Comparison of ENCODE assay signal across 31 cellular contexts in genomic region chr18:2444201-2444875, GRCh38.
A peak's percentile ranks its signal among the peaks of the same experiment; 100 is the strongest.
DNase-seq lines count a peak whose midpoint lies in the region; ATAC-seq, FAIRE-seq and TF ChIP-seq lines count a peak whose summit lies in the region.
"Had no signal": no experiment of that assay in that cellular context is flagged by ENCODE, and none has a peak within 500 bp of the region (broad histone marks: within the 10 kb centered on the region; RNA-seq: fewer than 3 reads in every experiment).

No MANE protein-coding gene starts in this region.

- ATAC-seq in omental fat pad (ENCODE audit: low FRiP score) (no peak), Right ventricle myocardium inferior (no peak)
- ATAC-seq: CD8-positive, alpha-beta T cell; effector memory CD8-positive, alpha-beta T cell; gastrocnemius medialis; left lobe of liver; natural killer cell; right cardiac atrium; stimulated activated memory B cell treated with anti-CD40 and anti-IgM and Interleukin-4, amounts not matched to agents 10 μg/mL and 1 μg/mL and 100 μg/mL, for 72 hours had no signal

- H3K27ac ChIP-seq in mesodermal cell (ENCODE audit: low read depth, low read length, severe bottlenecking), result peak overlapping the region; percentile 17
- H3K27ac ChIP-seq: coronary artery, esophagus squamous epithelium, gastrocnemius medialis, hepatocyte, KMS-11, parathyroid adenoma, SJCRH30, spleen, suprapubic skin, WERI-Rb-1 had no signal

- DNase-seq in D721Med (ENCODE audit: insufficient read length, low spot score), result no peak
- peak; percentile 75 for DNase-seq in MV-4-11 (lab: John Stamatoyannopoulos, UW)
- DNase-seq in SKM-1 (lab: John Stamatoyannopoulos, UW; ENCODE audit: unreplicated experiment), result peak; percentile 73
- DNase-seq in D341Med (ENCODE audit: low spot score), result no peak
- DNase-seq in omental fat pad (ENCODE audit: low spot score), result no peak
- no peak for DNase-seq in Right ventricle myocardium inferior (ENCODE audit: missing footprints)
- DNase-seq: activated CD4-positive, alpha-beta T cell treated with anti-CD3 and anti-CD28 coated beads, Interleukin-2, amount 10 ng/mL, durations not matched to agents 24 days and 14 days; activated naive CD4-positive, alpha-beta T cell treated with anti-CD3 and anti-CD28 coated beads for 36 hours; CD8-positive, alpha-beta T cell; DMS153; effector memory CD8-positive, alpha-beta T cell; esophagus squamous epithelium; gastrocnemius medialis; midbrain; natural killer cell; NCI-H1048; NCI-H1694 treated with DMSO at 0.1 percent for 48 hours; right cardiac atrium; SJCRH30; spleen; stimulated activated CD4-positive, alpha-beta T cell treated with anti-CD3 and anti-CD28 coated beads, Interleukin-4, amount 100 ng/mL, for 1 hour; T-helper 2 cell; WERI-Rb-1 had no signal

- WGBS in mesodermal cell (ENCODE audit: insufficient coverage in 2 of 2), 2 experiments, result 50 to 64% methylated on average over 3 of the region's 5 CpGs

- TF ChIP-seq CTCF in D721Med (IDR thresholded peaks at IDR 0.05; ENCODE audit: insufficient read depth, missing control alignments) (no peak), omental fat pad (IDR thresholded peaks at IDR 0.05) (no peak)

- H3K9me3 ChIP-seq in mesodermal cell (ENCODE audit: control insufficient read depth, low read length), result peaks cover 4% of the 10 kb centered on the region
- H3K9me3 ChIP-seq: esophagus squamous epithelium, gastrocnemius medialis, SJCRH30, suprapubic skin had no signal

- H3K4me3 ChIP-seq in mesodermal cell (ENCODE audit: extremely low read depth, insufficient read depth, low read length, poor library complexity, severe bottlenecking), result no peak overlapping the region
- H3K4me3 ChIP-seq: coronary artery, esophagus squamous epithelium, gastrocnemius medialis, hepatocyte, SJCRH30, spleen, suprapubic skin had no signal

- peaks cover 4% of the 10 kb centered on the region for H3K4me1 ChIP-seq in mesodermal cell (ENCODE audit: control insufficient read depth, insufficient read depth, low read length, poor library complexity, severe bottlenecking)
- H3K4me1 ChIP-seq: esophagus squamous epithelium, gastrocnemius medialis, parathyroid adenoma, SJCRH30, spleen, suprapubic skin had no signal

- H3K36me3 ChIP-seq in mesodermal cell (ENCODE audit: control insufficient read depth, insufficient read depth, low read length), result no peaks in the 10 kb centered on the region
- H3K36me3 ChIP-seq: esophagus squamous epithelium, gastrocnemius medialis, SJCRH30, spleen, suprapubic skin, WERI-Rb-1 had no signal

- intact Hi-C loops in Right ventricle myocardium inferior (cut with DNase I), result no loop called here

- FAIRE-seq in D721Med (lab: Jason Lieb, UNC), result peak; percentile 25

Comparison
In these comparisons a context has a peak if more than half of its experiments do, and no peak if none do; other contexts are left out.
1. DNase-seq: peak in MV-4-11 (single experiment) and SKM-1 (single experiment); none in D721Med (single experiment), D341Med (single experiment), omental fat pad (single experiment) and Right ventricle myocardium inferior (single experiment).